In genomic region chr15:67134577-67135492, GRCh38 we compare ENCODE assay signal across 8 cellular contexts.
DNase-seq lines count a peak whose midpoint lies in the region; ATAC-seq and TF ChIP-seq lines count a peak whose summit lies in the region.

No MANE protein-coding gene starts in this region.

- peaks cover 0 to 2% (median 0%) of the 10 kb centered on the region in 3 donors for H3K27me3 Mint-ChIP-seq in CD14-positive monocyte (ENCODE audit: low read depth in 3 of 3)
- no peaks in the 10 kb centered on the region for H3K27me3 Mint-ChIP-seq in natural killer cell (ENCODE audit: low read depth in 2 of 2)

- H3K4me1 Mint-ChIP-seq in CD14-positive monocyte (peaks cover 51% of the 10 kb centered on the region), natural killer cell (peaks cover 84 to 88% of the 10 kb centered on the region in 2 donors)

- H3K9me3 Mint-ChIP-seq in CD14-positive monocyte (peaks cover 0 to 3% (median 0%) of the 10 kb centered on the region in 7 donors), natural killer cell (no peaks in the 10 kb centered on the region)

- in situ Hi-C loops in HAP-1 (cut with MboI; ENCODE audit: low sequenced_read_pairs) = no loop called here

- H3K27ac Mint-ChIP-seq in CD14-positive monocyte (peak overlapping the region; percentile 33 to 93 (median 72)), natural killer cell (peak overlapping the region; percentile 100)

- DNase-seq in CD14-positive monocyte (ENCODE audit: low spot score) = no peak
- DNase-seq in coronary artery (ENCODE audit: low spot score) = no peak
- DNase-seq in natural killer cell = no peak
- DNase-seq in inferior parietal cortex (ENCODE audit: extremely low spot score) = no peak
- DNase-seq in HAP-1 (ENCODE audit: low spot score in 2 of 2) = no peak
- no peak for DNase-seq in activated gamma-delta T cell (lab: John Stamatoyannopoulos, UW)

- ATAC-seq in HG03432 (IDR thresholded peaks at IDR 0.05; ENCODE audit: unreplicated experiment) (peak; percentile 14), natural killer cell (peak; percentile 27 to 41 (median 35)), HG03457 (IDR thresholded peaks at IDR 0.05; ENCODE audit: unreplicated experiment) (no peak)

- no peak for TF ChIP-seq CTCF in CD14-positive monocyte (IDR thresholded peaks at IDR 0.05)
- TF ChIP-seq CTCF in coronary artery (IDR thresholded peaks at IDR 0.05) = no peak
- TF ChIP-seq CTCF in natural killer cell (IDR thresholded peaks at IDR 0.05) = no peak

- H3K4me3 Mint-ChIP-seq in CD14-positive monocyte (peak overlapping the region in 1 of 2 donors; percentile 66), natural killer cell (peak overlapping the region; percentile 93)

- H3K36me3 Mint-ChIP-seq in CD14-positive monocyte (peaks cover 35 to 50% of the 10 kb centered on the region in 2 donors), natural killer cell (no peaks in the 10 kb centered on the region)

- no peaks in the 10 kb centered on the region for H3K36me3 ChIP-seq in HAP-1 (replicated peaks)

- H3K27ac ChIP-seq in coronary artery = peak overlapping the region; percentile 72 to 81

- H3K4me3 ChIP-seq in coronary artery (peak overlapping the region; percentile 10), HAP-1 (no peak overlapping the region)

- no peaks in the 10 kb centered on the region for H3K9me3 ChIP-seq in HAP-1

- H3K4me1 ChIP-seq in HAP-1 = no peaks in the 10 kb centered on the region

- intact Hi-C loops in CD14-positive monocyte (cut with micrococcal nuclease) (loop anchor here in 1 of 2 donors (5.0 kb wide), 1 partner anchor 32 kb away; no protein-coding TSS in a partner anchor), natural killer cell (cut with micrococcal nuclease) (loop anchor here (1.0 to 5.0 kb wide), 5 partner anchors 14 to 49 kb away; no protein-coding TSS in a partner anchor)

- H3K27me3 ChIP-seq in HAP-1 (ENCODE audit: low read depth) = no peaks in the 10 kb centered on the region
